In the genomic region with DNA sequence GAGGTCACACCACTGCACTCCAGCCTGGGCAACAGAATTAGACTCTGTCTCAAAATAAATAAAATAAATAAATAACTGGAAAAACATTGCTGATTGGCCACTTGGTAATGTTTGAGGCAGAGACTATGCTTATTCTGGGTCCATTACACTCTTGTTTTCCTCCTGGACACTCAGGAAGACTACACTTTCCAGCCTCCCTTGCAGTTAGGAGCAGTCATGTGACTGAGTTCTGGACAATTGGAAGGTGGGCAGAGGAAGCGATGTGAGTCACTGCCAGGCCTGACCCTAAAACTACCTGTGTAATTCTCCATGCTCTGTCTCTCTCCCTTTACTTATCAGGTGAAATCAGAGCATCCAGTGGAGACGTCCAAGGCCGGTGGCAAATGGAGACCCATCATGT, we compare ENCODE assay signal across 17 cellular contexts.
"Had no signal": no experiment of that assay in that cellular context is flagged by ENCODE, and none has a peak within 500 bp of the region (broad histone marks: within the 10 kb centered on the region; RNA-seq: fewer than 3 reads in every experiment).

No MANE protein-coding gene starts in this region.

- H3K36me3 Mint-ChIP-seq: mesothelial cell of epicardium had no signal

- H3K4me3 Mint-ChIP-seq: mesothelial cell of epicardium had no signal

- DNase-seq: activated CD4-positive, alpha-beta T cell treated with anti-CD3 and anti-CD28 coated beads for 4 hours; activated gamma-delta T cell treated with Interleukin-2 at 50 U/mL for 16 hours; activated T-cell treated with anti-CD3 and anti-CD28 coated beads, Interleukin-2, amount 50 U/mL, for 1 hour; adrenal gland; central memory CD4-positive, alpha-beta T cell; effector memory CD4-positive, alpha-beta T cell; gastrocnemius medialis; kidney; retina; stimulated activated CD4-positive, alpha-beta T cell treated with anti-CD3 and anti-CD28 coated beads, Interleukin-15, amount 100 ng/mL, for 24 hours; stimulated activated CD4-positive, alpha-beta T cell treated with anti-CD3 and anti-CD28 coated beads, Interleukin-4, amount 100 ng/mL, for 24 hours; T-helper 9 cell; thyroid gland; uterus had no signal

- ATAC-seq: gastrocnemius medialis had no signal

- H3K36me3 ChIP-seq: adrenal gland, gastrocnemius medialis, thyroid gland, uterus had no signal

- H3K4me3 ChIP-seq: adrenal gland, coronary artery, gastrocnemius medialis, thyroid gland, uterus had no signal

- H3K9me3 ChIP-seq: adrenal gland, gastrocnemius medialis, thyroid gland, uterus had no signal

- H3K27me3 ChIP-seq: adrenal gland, gastrocnemius medialis, thyroid gland, uterus had no signal

- H3K27ac Mint-ChIP-seq: mesothelial cell of epicardium had no signal

- H3K27ac ChIP-seq: adrenal gland, coronary artery, epithelial cell of prostate, gastrocnemius medialis, thyroid gland had no signal
